17 cellular contexts compared by ENCODE assay signal in genomic region chr2:188495990-188496431, GRCh38.
DNase-seq lines count a peak whose midpoint lies in the region; ATAC-seq, FAIRE-seq and TF ChIP-seq lines count a peak whose summit lies in the region.
"Had no signal": no experiment of that assay in that cellular context is flagged by ENCODE, and none has a peak within 500 bp of the region (broad histone marks: within the 10 kb centered on the region; RNA-seq: fewer than 3 reads in every experiment).

No MANE protein-coding gene starts in this region.

- no peak overlapping the region for H3K4me3 ChIP-seq in fibroblast of villous mesenchyme (ENCODE audit: low read depth, low read length)
- H3K4me3 ChIP-seq: A549, neural progenitor cell, thyroid gland had no signal

- H3K4me1 Mint-ChIP-seq in WTC11, result peaks cover 33% of the 10 kb centered on the region

- no peak for FAIRE-seq in GM19239 (lab: Jason Lieb, UNC)
- FAIRE-seq: A549 had no signal

- TF ChIP-seq POLR2A in GM18505 (IDR thresholded peaks at IDR 0.05; ENCODE audit: borderline replicate concordance, extremely low read depth, insufficient read depth, insufficient read length), result no peak

- TF ChIP-seq CTCF in WTC11 (IDR thresholded peaks at IDR 0.05) (no peak), fibroblast of villous mesenchyme (IDR thresholded peaks at IDR 0.05; ENCODE audit: insufficient read depth, low read depth, low read length) (no peak)

- peak; percentile 84 for DNase-seq in A172 (ENCODE audit: low spot score)
- DNase-seq in HCEC 1CT, result peak; percentile 71
- DNase-seq in WTC11 (ENCODE audit: low spot score), result no peak
- peak; percentile 90 for DNase-seq in fibroblast of villous mesenchyme (ENCODE audit: low read depth)
- no peak for DNase-seq in GM19239 (ENCODE audit: insufficient read length, low spot score)
- no peak for DNase-seq in activated effector memory CD4-positive, alpha-beta T cell treated with anti-CD3 and anti-CD28 coated beads, Interleukin-2, amount 50 U/mL, for 16 hours
- DNase-seq: DMS79, NCI-H1092, NCI-H446 treated with DMSO at 0.1 percent for 48 hours, thyroid gland had no signal

- ATAC-seq in WTC11, result no peak
- no peak for ATAC-seq in GM18505 (IDR thresholded peaks at IDR 0.05; ENCODE audit: unreplicated experiment)
- ATAC-seq in HG03159 (IDR thresholded peaks at IDR 0.05; ENCODE audit: unreplicated experiment), result no peak
- ATAC-seq: A549, left lobe of liver had no signal

- POLR2A ChIA-PET in WTC11 (lab: Charles Lee), result no interaction called here

- CTCF ChIA-PET in WTC11 (lab: Charles Lee), result no interaction called here

- H3K9me3 Mint-ChIP-seq in WTC11, result no peaks in the 10 kb centered on the region
- H3K9me3 Mint-ChIP-seq: dendritic cell treated with granulocyte-macrophage colony-stimulating factor and Interleukin-4, amounts not matched to agents 40 ng/mL and 50 ng/mL, for 4 days; neural progenitor cell had no signal

- H3K36me3 Mint-ChIP-seq in WTC11, result peaks cover 5% of the 10 kb centered on the region; the same call in 1 of the 2 replicates
- H3K36me3 Mint-ChIP-seq: activated naive CD8-positive, alpha-beta T cell had no signal

- no peak overlapping the region for H3K4me3 Mint-ChIP-seq in WTC11
- H3K4me3 Mint-ChIP-seq: activated naive CD8-positive, alpha-beta T cell; dendritic cell treated with granulocyte-macrophage colony-stimulating factor and Interleukin-4, amounts not matched to agents 40 ng/mL and 50 ng/mL, for 4 days; neural progenitor cell had no signal

- no peaks in the 10 kb centered on the region for H3K27me3 Mint-ChIP-seq in WTC11 (ENCODE audit: low read depth)
- H3K27me3 Mint-ChIP-seq: dendritic cell treated with granulocyte-macrophage colony-stimulating factor and Interleukin-4, amounts not matched to agents 40 ng/mL and 50 ng/mL, for 4 days had no signal

- H3K27ac Mint-ChIP-seq in WTC11, result 0 out of 2 replicates have a peak overlapping the region, but pooled peaks have one; percentile 22
- H3K27ac Mint-ChIP-seq: activated naive CD8-positive, alpha-beta T cell; dendritic cell treated with granulocyte-macrophage colony-stimulating factor and Interleukin-4, amounts not matched to agents 40 ng/mL and 50 ng/mL, for 4 days; neural progenitor cell had no signal

TF ChIP-seq in WTC11, 78 proteins besides CTCF, POLR2A, EP300 and RAD21:
- TF ChIP-seq ZNF396 (CRISPR knock-in tag; IDR thresholded peaks at IDR 0.05; ENCODE audit: borderline replicate concordance) (no peak), ARID4B (CRISPR knock-in tag; IDR thresholded peaks at IDR 0.05; ENCODE audit: borderline replicate concordance) (no peak), CREM (CRISPR knock-in tag; IDR thresholded peaks at IDR 0.05) (no peak), ZNF512 (CRISPR knock-in tag; IDR thresholded peaks at IDR 0.05; ENCODE audit: borderline replicate concordance) (no peak), FOXP4 (CRISPR knock-in tag; IDR thresholded peaks at IDR 0.05) (no peak), ZNF425 (CRISPR knock-in tag; conservative IDR thresholded peaks at IDR 0.05) (no peak), ZBTB43 (CRISPR knock-in tag; IDR thresholded peaks at IDR 0.05) (no peak), IRF1 (CRISPR knock-in tag; IDR thresholded peaks at IDR 0.05) (no peak), CBFB (CRISPR knock-in tag; IDR thresholded peaks at IDR 0.05; ENCODE audit: low read depth) (no peak), GRHL2 (CRISPR knock-in tag; IDR thresholded peaks at IDR 0.05; ENCODE audit: insufficient replicate concordance, severe bottlenecking) (no peak)

Comparison
In these comparisons a context has a peak if more than half of its experiments do, and no peak if none do; other contexts are left out.
1. DNase-seq: peak in A172 (single experiment), HCEC 1CT (single experiment) and fibroblast of villous mesenchyme (single experiment); none in WTC11 (single experiment), GM19239 (single experiment) and activated effector memory CD4-positive, alpha-beta T cell treated with anti-CD3 and anti-CD28 coated beads, Interleukin-2, amount 50 U/mL, for 16 hours (single experiment).